Comparison of ENCODE assay signal across 1 cellular context in the genomic region with DNA sequence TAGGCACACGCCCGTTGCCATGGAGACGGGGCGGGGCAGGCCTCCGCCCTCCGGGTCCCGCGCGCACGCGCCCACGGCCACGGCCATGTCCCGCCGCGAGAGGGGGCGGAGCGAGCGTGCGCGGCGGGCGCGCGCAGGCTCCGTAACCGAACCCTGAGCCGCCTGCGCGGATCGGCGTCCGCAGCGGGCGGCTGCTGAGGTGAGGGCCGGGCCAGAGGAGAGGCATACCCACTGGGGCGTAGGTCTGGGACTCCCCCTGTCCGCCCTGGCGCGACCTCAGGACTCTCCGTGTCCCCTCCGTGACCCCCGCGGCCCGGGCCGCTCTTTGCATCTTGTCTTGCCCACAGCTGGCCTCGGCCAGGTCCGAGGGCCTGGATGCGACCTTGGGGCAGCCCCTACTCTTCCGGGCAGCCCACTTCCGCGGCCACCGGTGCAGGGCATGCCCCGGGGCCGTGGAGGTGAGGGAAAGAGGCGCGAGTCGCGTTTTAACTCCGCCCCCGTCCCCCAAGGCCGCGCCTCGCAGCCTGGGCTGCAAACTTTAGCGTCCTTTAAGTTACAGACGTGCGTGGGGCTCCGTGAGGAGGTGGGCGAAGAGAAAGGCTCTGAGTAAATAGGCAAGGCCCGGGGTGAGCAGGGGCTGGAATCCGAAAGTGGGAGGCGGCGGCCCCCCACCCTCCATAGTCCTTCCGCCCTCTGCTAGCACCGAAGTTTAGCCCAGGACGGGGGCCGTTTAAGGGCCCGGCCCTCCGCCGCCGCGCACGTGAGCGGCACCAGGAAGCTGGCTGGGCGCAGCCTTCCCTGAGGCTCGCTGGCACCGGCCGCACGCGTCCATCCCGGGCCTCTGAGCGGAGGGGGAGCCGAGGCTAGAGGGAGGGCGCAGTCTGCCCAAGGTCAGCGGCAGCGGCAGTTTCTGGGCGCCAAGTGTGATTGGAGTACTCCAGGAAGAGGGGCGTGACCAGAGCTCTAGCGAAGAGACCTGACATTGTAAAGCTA.
TF ChIP-seq lines count a peak whose summit lies in the region.

A gene with protein sequence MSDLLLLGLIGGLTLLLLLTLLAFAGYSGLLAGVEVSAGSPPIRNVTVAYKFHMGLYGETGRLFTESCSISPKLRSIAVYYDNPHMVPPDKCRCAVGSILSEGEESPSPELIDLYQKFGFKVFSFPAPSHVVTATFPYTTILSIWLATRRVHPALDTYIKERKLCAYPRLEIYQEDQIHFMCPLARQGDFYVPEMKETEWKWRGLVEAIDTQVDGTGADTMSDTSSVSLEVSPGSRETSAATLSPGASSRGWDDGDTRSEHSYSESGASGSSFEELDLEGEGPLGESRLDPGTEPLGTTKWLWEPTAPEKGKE (plus strand): TSS at position 163 of the 993 bp plus-strand sequence. CDS start 3,053 bp downstream, outside the sequence.

TF ChIP-seq in K562, 482 proteins besides CTCF, POLR2A, EP300 and RAD21 (continued from another document):
- TF ChIP-seq, protein P1, sequence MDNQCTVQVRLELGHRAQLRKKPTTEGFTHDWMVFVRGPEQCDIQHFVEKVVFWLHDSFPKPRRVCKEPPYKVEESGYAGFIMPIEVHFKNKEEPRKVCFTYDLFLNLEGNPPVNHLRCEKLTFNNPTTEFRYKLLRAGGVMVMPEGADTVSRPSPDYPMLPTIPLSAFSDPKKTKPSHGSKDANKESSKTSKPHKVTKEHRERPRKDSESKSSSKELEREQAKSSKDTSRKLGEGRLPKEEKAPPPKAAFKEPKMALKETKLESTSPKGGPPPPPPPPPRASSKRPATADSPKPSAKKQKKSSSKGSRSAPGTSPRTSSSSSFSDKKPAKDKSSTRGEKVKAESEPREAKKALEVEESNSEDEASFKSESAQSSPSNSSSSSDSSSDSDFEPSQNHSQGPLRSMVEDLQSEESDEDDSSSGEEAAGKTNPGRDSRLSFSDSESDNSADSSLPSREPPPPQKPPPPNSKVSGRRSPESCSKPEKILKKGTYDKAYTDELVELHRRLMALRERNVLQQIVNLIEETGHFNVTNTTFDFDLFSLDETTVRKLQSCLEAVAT (IDR thresholded peaks at IDR 0.05), result peak in 1 of 2 experiments; percentile 82; a peak in 2 of 4 replicates
- peak in 1 of 2 experiments; percentile 28; a peak in 1 of 4 replicates for TF ChIP-seq HDAC1 (IDR thresholded peaks at IDR 0.05)
- TF ChIP-seq ZKSCAN3 (CRISPR knock-in tag; IDR thresholded peaks at IDR 0.05), result no peak
- TF ChIP-seq, protein P2, sequence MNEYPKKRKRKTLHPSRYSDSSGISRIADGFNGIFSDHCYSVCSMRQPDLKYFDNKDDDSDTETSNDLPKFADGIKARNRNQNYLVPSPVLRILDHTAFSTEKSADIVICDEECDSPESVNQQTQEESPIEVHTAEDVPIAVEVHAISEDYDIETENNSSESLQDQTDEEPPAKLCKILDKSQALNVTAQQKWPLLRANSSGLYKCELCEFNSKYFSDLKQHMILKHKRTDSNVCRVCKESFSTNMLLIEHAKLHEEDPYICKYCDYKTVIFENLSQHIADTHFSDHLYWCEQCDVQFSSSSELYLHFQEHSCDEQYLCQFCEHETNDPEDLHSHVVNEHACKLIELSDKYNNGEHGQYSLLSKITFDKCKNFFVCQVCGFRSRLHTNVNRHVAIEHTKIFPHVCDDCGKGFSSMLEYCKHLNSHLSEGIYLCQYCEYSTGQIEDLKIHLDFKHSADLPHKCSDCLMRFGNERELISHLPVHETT (CRISPR knock-in tag; conservative IDR thresholded peaks at IDR 0.05 in 1 of 2, IDR thresholded peaks at IDR 0.05 in 1 of 2), result no peak
- TF ChIP-seq, protein P3, sequence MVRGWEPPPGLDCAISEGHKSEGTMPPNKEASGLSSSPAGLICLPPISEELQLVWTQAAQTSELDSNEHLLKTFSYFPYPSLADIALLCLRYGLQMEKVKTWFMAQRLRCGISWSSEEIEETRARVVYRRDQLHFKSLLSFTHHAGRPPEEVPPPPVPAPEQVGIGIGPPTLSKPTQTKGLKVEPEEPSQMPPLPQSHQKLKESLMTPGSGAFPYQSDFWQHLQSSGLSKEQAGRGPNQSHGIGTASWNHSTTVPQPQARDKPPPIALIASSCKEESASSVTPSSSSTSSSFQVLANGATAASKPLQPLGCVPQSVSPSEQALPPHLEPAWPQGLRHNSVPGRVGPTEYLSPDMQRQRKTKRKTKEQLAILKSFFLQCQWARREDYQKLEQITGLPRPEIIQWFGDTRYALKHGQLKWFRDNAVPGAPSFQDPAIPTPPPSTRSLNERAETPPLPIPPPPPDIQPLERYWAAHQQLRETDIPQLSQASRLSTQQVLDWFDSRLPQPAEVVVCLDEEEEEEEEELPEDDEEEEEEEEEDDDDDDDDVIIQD (CRISPR knock-in tag; IDR thresholded peaks at IDR 0.05), result no peak
- TF ChIP-seq, protein P4, sequence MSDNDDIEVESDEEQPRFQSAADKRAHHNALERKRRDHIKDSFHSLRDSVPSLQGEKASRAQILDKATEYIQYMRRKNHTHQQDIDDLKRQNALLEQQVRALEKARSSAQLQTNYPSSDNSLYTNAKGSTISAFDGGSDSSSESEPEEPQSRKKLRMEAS (CRISPR knock-in tag; IDR thresholded peaks at IDR 0.05), result peak; percentile 44
- TF ChIP-seq, protein P5, sequence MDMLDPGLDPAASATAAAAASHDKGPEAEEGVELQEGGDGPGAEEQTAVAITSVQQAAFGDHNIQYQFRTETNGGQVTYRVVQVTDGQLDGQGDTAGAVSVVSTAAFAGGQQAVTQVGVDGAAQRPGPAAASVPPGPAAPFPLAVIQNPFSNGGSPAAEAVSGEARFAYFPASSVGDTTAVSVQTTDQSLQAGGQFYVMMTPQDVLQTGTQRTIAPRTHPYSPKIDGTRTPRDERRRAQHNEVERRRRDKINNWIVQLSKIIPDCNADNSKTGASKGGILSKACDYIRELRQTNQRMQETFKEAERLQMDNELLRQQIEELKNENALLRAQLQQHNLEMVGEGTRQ (CRISPR knock-in tag; IDR thresholded peaks at IDR 0.05), result 0 out of 2 replicates have a peak, but pooled peaks have one; percentile 15
- 0 out of 2 replicates have a peak, but pooled peaks have one; percentile 33 for TF ChIP-seq KLF13 (tag; IDR thresholded peaks at IDR 0.05; ENCODE audit: borderline replicate concordance, low read depth)
- TF ChIP-seq, protein P6, sequence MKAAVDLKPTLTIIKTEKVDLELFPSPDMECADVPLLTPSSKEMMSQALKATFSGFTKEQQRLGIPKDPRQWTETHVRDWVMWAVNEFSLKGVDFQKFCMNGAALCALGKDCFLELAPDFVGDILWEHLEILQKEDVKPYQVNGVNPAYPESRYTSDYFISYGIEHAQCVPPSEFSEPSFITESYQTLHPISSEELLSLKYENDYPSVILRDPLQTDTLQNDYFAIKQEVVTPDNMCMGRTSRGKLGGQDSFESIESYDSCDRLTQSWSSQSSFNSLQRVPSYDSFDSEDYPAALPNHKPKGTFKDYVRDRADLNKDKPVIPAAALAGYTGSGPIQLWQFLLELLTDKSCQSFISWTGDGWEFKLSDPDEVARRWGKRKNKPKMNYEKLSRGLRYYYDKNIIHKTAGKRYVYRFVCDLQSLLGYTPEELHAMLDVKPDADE (conservative IDR thresholded peaks at IDR 0.05; ENCODE audit: control insufficient read depth, low read depth, low read length), result 0 out of 2 replicates have a peak, but pooled peaks have one; percentile 46
- TF ChIP-seq SRSF3 (IDR thresholded peaks at IDR 0.05; ENCODE audit: insufficient read depth, low read length), result no peak
- TF ChIP-seq MCM7 (IDR thresholded peaks at IDR 0.05), result no peak
- TF ChIP-seq ZBTB17 (CRISPR knock-in tag; IDR thresholded peaks at IDR 0.05), result peak; percentile 97
- 0 out of 2 replicates have a peak, but pooled peaks have one; percentile 41 for TF ChIP-seq ZBTB7A (IDR thresholded peaks at IDR 0.05; ENCODE audit: borderline replicate concordance, control insufficient read depth, low read depth, low read length)
- TF ChIP-seq, protein P7, sequence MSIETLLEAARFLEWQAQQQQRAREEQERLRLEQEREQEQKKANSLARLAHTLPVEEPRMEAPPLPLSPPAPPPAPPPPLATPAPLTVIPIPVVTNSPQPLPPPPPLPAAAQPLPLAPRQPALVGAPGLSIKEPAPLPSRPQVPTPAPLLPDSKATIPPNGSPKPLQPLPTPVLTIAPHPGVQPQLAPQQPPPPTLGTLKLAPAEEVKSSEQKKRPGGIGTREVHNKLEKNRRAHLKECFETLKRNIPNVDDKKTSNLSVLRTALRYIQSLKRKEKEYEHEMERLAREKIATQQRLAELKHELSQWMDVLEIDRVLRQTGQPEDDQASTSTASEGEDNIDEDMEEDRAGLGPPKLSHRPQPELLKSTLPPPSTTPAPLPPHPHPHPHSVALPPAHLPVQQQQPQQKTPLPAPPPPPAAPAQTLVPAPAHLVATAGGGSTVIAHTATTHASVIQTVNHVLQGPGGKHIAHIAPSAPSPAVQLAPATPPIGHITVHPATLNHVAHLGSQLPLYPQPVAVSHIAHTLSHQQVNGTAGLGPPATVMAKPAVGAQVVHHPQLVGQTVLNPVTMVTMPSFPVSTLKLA (conservative IDR thresholded peaks at IDR 0.05), result peak; percentile 23 to 58; a peak in 2 of 4 replicates
- no peak for TF ChIP-seq HNRNPK (IDR thresholded peaks at IDR 0.05; ENCODE audit: low read depth, low read length, poor library complexity, severe bottlenecking)
- TF ChIP-seq SAFB (IDR thresholded peaks at IDR 0.05; ENCODE audit: borderline replicate concordance, low read depth, low read length), result peak; percentile 87
- TF ChIP-seq RFX7 (CRISPR knock-in tag; IDR thresholded peaks at IDR 0.05), result no peak
- TF ChIP-seq ESRRB (CRISPR knock-in tag; IDR thresholded peaks at IDR 0.05; ENCODE audit: borderline replicate concordance), result no peak
- TF ChIP-seq, protein P8, sequence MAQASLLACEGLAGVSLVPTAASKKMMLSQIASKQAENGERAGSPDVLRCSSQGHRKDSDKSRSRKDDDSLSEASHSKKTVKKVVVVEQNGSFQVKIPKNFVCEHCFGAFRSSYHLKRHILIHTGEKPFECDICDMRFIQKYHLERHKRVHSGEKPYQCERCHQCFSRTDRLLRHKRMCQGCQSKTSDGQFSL (CRISPR knock-in tag; IDR thresholded peaks at IDR 0.05), result no peak; the same call in 1 of the 2 replicates
- TF ChIP-seq, protein P8 (tag; IDR thresholded peaks at IDR 0.05), result no peak
- 0 out of 2 replicates have a peak, but pooled peaks have one; percentile 6 for TF ChIP-seq TEAD4 (IDR thresholded peaks at IDR 0.05; ENCODE audit: low read length)
- TF ChIP-seq TEAD4 (CRISPR knock-in tag; IDR thresholded peaks at IDR 0.05; ENCODE audit: borderline replicate concordance), result no peak
- TF ChIP-seq, protein P9, sequence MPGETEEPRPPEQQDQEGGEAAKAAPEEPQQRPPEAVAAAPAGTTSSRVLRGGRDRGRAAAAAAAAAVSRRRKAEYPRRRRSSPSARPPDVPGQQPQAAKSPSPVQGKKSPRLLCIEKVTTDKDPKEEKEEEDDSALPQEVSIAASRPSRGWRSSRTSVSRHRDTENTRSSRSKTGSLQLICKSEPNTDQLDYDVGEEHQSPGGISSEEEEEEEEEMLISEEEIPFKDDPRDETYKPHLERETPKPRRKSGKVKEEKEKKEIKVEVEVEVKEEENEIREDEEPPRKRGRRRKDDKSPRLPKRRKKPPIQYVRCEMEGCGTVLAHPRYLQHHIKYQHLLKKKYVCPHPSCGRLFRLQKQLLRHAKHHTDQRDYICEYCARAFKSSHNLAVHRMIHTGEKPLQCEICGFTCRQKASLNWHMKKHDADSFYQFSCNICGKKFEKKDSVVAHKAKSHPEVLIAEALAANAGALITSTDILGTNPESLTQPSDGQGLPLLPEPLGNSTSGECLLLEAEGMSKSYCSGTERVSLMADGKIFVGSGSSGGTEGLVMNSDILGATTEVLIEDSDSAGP (CRISPR knock-in tag; IDR thresholded peaks at IDR 0.05), result 0 out of 2 replicates have a peak, but pooled peaks have one; percentile 23
- no peak for TF ChIP-seq JUN (IDR thresholded peaks at IDR 0.05; ENCODE audit: borderline replicate concordance, low read depth, low read length)
- no peak for TF ChIP-seq JUN (CRISPR knock-in tag; IDR thresholded peaks at IDR 0.05; ENCODE audit: borderline replicate concordance)
- TF ChIP-seq MAZ (CRISPR knock-in tag; conservative IDR thresholded peaks at IDR 0.05 in 1 of 2, IDR thresholded peaks at IDR 0.05 in 1 of 2), result peak; percentile 64 to 89
